In the genomic region with DNA sequence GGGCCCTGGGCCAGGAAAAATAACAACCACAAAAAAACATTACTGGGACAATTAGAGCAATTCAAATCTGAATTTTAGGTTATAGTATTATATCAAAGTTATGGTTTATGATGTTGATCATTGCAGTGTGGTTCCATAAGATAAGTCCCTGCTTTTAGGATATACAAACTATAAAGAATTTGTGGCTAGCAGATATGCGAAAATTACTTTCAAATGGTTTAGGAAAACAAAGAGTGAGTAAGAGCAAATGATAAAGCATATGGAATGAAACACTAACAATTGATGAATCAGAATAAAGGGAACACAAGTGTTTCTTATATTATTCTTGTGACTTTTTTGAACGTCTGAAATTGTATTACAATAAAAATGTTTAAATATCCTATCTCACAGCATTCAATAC, we compare ENCODE assay signal across 25 cellular contexts.
"Had no signal": no experiment of that assay in that cellular context is flagged by ENCODE, and none has a peak within 500 bp of the region (broad histone marks: within the 10 kb centered on the region; RNA-seq: fewer than 3 reads in every experiment).

No MANE protein-coding gene starts in this region.

- H3K27ac ChIP-seq: ascending aorta, heart right ventricle, ovary, prostate gland, thyroid gland, WERI-Rb-1 had no signal

- DNase-seq: activated CD4-positive, alpha-beta T cell treated with anti-CD3 and anti-CD28 coated beads, Interleukin-2, amount 10 ng/mL, durations not matched to agents 7 days and 5 days; activated CD4-positive, CD25-positive, alpha-beta regulatory T cell treated with anti-CD3 and anti-CD28 coated beads, Interleukin-2, amount 50 U/mL, for 72 hours; activated CD8-positive, alpha-beta T cell treated with anti-CD3 and anti-CD28 coated beads, Interleukin-2, amount 10 ng/mL, durations not matched to agents 7 days and 5 days; activated gamma-delta T cell; cerebellar nuclear complex; cortex of kidney; endodermal cell; heart right ventricle; islet precursor cell; left cardiac atrium; ovary; stimulated activated CD4-positive, alpha-beta T cell treated with anti-CD3 and anti-CD28 coated beads, Interleukin-12 subunit alpha, Interleukin-12 subunit beta, amount 100 ng/mL, for 4 hours; stimulated activated CD4-positive, alpha-beta T cell treated with anti-CD3 and anti-CD28 coated beads, Interleukin-4, amount 100 ng/mL, for 4 hours; stimulated activated naive CD8-positive, alpha-beta T cell treated with anti-CD3 and anti-CD28 coated beads, Interleukin-15, Interleukin-2, amounts not matched to agents 100 U/mL and 50 U/mL, for 24 hours; substantia nigra; T-cell; thyroid gland; WERI-Rb-1 had no signal

- H3K4me1 Mint-ChIP-seq: activated CD4-positive, alpha-beta T cell treated with anti-CD3 and anti-CD28 coated beads, Interleukin-2, amount 10 ng/mL, durations not matched to agents 7 days and 5 days; activated naive CD4-positive, alpha-beta T cell treated with anti-CD3 and anti-CD28 coated beads, Interleukin-2, amount 50 U/mL, for 24 hours; endodermal cell; T-cell had no signal

- H3K9me3 Mint-ChIP-seq: activated CD4-positive, alpha-beta T cell treated with anti-CD3 and anti-CD28 coated beads, Interleukin-2, amount 10 ng/mL, durations not matched to agents 7 days and 5 days; activated naive CD4-positive, alpha-beta T cell treated with anti-CD3 and anti-CD28 coated beads, Interleukin-2, amount 50 U/mL, for 24 hours; activated T-helper 1 cell treated with anti-CD3 and anti-CD28 coated beads, Interleukin-12 subunit alpha, Interleukin-12 subunit beta, Interleukin-2, Interleukin-4 antibody, amounts not matched to agents 30 ng/mL and 10 ng/mL and 1 ng/mL, durations not matched to agents 14 hours and 24 hours and 36 hours; endodermal cell; memory B cell; natural killer cell treated with Interleukin-12 subunit alpha and Interleukin-12 subunit beta and Interleukin-15 and Interleukin-18, amount 100 ng/mL, for 72 hours; T-cell; T-helper 2 cell treated with Interferon-gamma antibody and Interleukin-4, amounts not matched to agents 5 μg/mL and 100 μg/mL, for 36 hours had no signal

- H3K4me3 Mint-ChIP-seq: activated CD4-positive, alpha-beta T cell treated with anti-CD3 and anti-CD28 coated beads, Interleukin-2, amount 10 ng/mL, durations not matched to agents 7 days and 5 days; activated CD8-positive, alpha-beta T cell treated with anti-CD3 and anti-CD28 coated beads, Interleukin-2, amount 10 ng/mL, durations not matched to agents 7 days and 5 days; activated naive CD4-positive, alpha-beta T cell treated with anti-CD3 and anti-CD28 coated beads, Interleukin-2, amount 50 U/mL, for 24 hours; activated T-helper 1 cell treated with anti-CD3 and anti-CD28 coated beads, Interleukin-12 subunit alpha, Interleukin-12 subunit beta, Interleukin-2, Interleukin-4 antibody, amounts not matched to agents 30 ng/mL and 10 ng/mL and 1 ng/mL, durations not matched to agents 14 hours and 24 hours and 36 hours; endodermal cell; memory B cell; natural killer cell treated with Interleukin-12 subunit alpha and Interleukin-12 subunit beta and Interleukin-15 and Interleukin-18, amount 100 ng/mL, for 72 hours; T-cell; T-helper 2 cell treated with Interferon-gamma antibody and Interleukin-4, amounts not matched to agents 5 μg/mL and 100 μg/mL, for 36 hours had no signal

- H3K36me3 ChIP-seq: ascending aorta, heart right ventricle, ovary, prostate gland, thyroid gland, WERI-Rb-1 had no signal

- H3K9me3 ChIP-seq: ascending aorta, heart right ventricle, ovary, prostate gland, thyroid gland had no signal

- H3K4me1 ChIP-seq: prostate gland, thyroid gland had no signal

- ATAC-seq: activated CD8-positive, alpha-beta T cell treated with anti-CD3 and anti-CD28 coated beads, Interleukin-2, amount 10 ng/mL, durations not matched to agents 7 days and 5 days; heart right ventricle; left cardiac atrium; natural killer cell treated with Interleukin-12 subunit alpha and Interleukin-12 subunit beta and Interleukin-15 and Interleukin-18, amount 100 ng/mL, for 72 hours; stimulated activated naive CD8-positive, alpha-beta T cell treated with anti-CD3 and anti-CD28 coated beads, Interleukin-15, Interleukin-2, amounts not matched to agents 100 U/mL and 50 U/mL, for 24 hours; T-cell had no signal

- H3K27ac Mint-ChIP-seq: activated CD4-positive, alpha-beta T cell treated with anti-CD3 and anti-CD28 coated beads, Interleukin-2, amount 10 ng/mL, durations not matched to agents 7 days and 5 days; activated CD8-positive, alpha-beta T cell treated with anti-CD3 and anti-CD28 coated beads, Interleukin-2, amount 10 ng/mL, durations not matched to agents 7 days and 5 days; activated naive CD4-positive, alpha-beta T cell treated with anti-CD3 and anti-CD28 coated beads, Interleukin-2, amount 50 U/mL, for 24 hours; activated T-helper 1 cell treated with anti-CD3 and anti-CD28 coated beads, Interleukin-12 subunit alpha, Interleukin-12 subunit beta, Interleukin-2, Interleukin-4 antibody, amounts not matched to agents 30 ng/mL and 10 ng/mL and 1 ng/mL, durations not matched to agents 14 hours and 24 hours and 36 hours; endodermal cell; memory B cell; natural killer cell treated with Interleukin-12 subunit alpha and Interleukin-12 subunit beta and Interleukin-15 and Interleukin-18, amount 100 ng/mL, for 72 hours; T-cell; T-helper 2 cell treated with Interferon-gamma antibody and Interleukin-4, amounts not matched to agents 5 μg/mL and 100 μg/mL, for 36 hours had no signal

- H3K27me3 ChIP-seq: ascending aorta, heart right ventricle, ovary, thyroid gland had no signal

- H3K36me3 Mint-ChIP-seq: activated naive CD4-positive, alpha-beta T cell treated with anti-CD3 and anti-CD28 coated beads, Interleukin-2, amount 50 U/mL, for 24 hours; memory B cell; natural killer cell treated with Interleukin-12 subunit alpha and Interleukin-12 subunit beta and Interleukin-15 and Interleukin-18, amount 100 ng/mL, for 72 hours; T-cell had no signal

- H3K27me3 Mint-ChIP-seq: activated CD4-positive, alpha-beta T cell treated with anti-CD3 and anti-CD28 coated beads, Interleukin-2, amount 10 ng/mL, durations not matched to agents 7 days and 5 days; activated naive CD4-positive, alpha-beta T cell treated with anti-CD3 and anti-CD28 coated beads, Interleukin-2, amount 50 U/mL, for 24 hours; T-cell had no signal

- H3K4me3 ChIP-seq: ascending aorta, heart right ventricle, ovary, prostate gland, thyroid gland had no signal
